In genomic region chr10:80409121-80409520, GRCh38 we compare ENCODE assay signal across 8 cellular contexts. TPM values are rescaled to one million over a fixed set of nuclear protein-coding genes. Genes with fewer than 3 reads are reported as not detected.
A peak's percentile ranks its signal among the peaks of the same experiment; 100 is the strongest.
DNase-seq lines count a peak whose midpoint lies in the region; ATAC-seq and TF ChIP-seq lines count a peak whose summit lies in the region.

No MANE protein-coding gene starts in this region.

- TF ChIP-seq CTCF in SK-N-SH (IDR thresholded peaks at IDR 0.05), result no peak
- no peak for TF ChIP-seq CTCF in astrocyte of the cerebellum (IDR thresholded peaks at IDR 0.05; ENCODE audit: low read depth, low read length, missing control alignments)
- no peak for TF ChIP-seq CTCF in thoracic aorta (IDR thresholded peaks at IDR 0.05)

- peaks cover 5% of the 10 kb centered on the region for H3F3A ChIP-seq in SK-N-SH (replicated peaks; ENCODE audit: insufficient read depth)

- H3K9me2 ChIP-seq in SK-N-SH, result no peaks in the 10 kb centered on the region

- no peak for TF ChIP-seq EP300 in SK-N-SH (IDR thresholded peaks at IDR 0.05; ENCODE audit: borderline replicate concordance in 1 of 2, low read depth in 1 of 2, low read length in 1 of 2)

- DNase-seq in SK-N-SH (peak; percentile 44), astrocyte of the cerebellum (ENCODE audit: low read depth) (no peak), left kidney (ENCODE audit: low read depth, low spot score) (peak; percentile 40), thoracic aorta (ENCODE audit: low spot score) (no peak), NCI-H2196 treated with DMSO at 0.1 percent for 48 hours (lab: John Stamatoyannopoulos, UW; ENCODE audit: unreplicated experiment) (no peak), NCI-H1436 treated with DMSO at 0.1 percent for 48 hours (lab: John Stamatoyannopoulos, UW) (no peak), HT-29 (ENCODE audit: low spot score) (no peak)

- no peaks in the 10 kb centered on the region; the same call in 1 of the 2 replicates for H3K79me2 ChIP-seq in SK-N-SH (ENCODE audit: insufficient read depth)

- H3K4me3 ChIP-seq in SK-N-SH (ENCODE audit: low read depth in 2 of 2, low read length in 1 of 2) (peak overlapping the region; percentile 69 to 88), astrocyte of the cerebellum (ENCODE audit: low read depth, low read length) (peak overlapping the region; percentile 63), thoracic aorta (peak overlapping the region; percentile 73)

- CTCF ChIA-PET in SK-N-SH (lab: Yijun Ruan, JAX), result interaction anchor here (0.8 to 3.5 kb wide), 3 partner anchors 17 to 96 kb away, joined by 3 to 20 read pairs (median 19); no protein-coding TSS in a partner anchor

- 57% methylated on average over 12 of the region's 12 CpGs for WGBS in SK-N-SH (ENCODE audit: low lambda C conversion rate)

- POLR2A ChIA-PET in SK-N-SH (lab: Yijun Ruan, JAX), result interaction anchor here (1.1 kb wide), 1 partner anchor 27 kb away, joined by 3 read pairs; no protein-coding TSS in a partner anchor

- H3K4me1 ChIP-seq in SK-N-SH (ENCODE audit: control insufficient read depth in 1 of 2, insufficient read depth in 2 of 2, low read depth in 1 of 2, low read length in 1 of 2) (peaks cover 18 to 58% of the 10 kb centered on the region in 2 experiments; a peak in 3 of 4 replicates), thoracic aorta (ENCODE audit: control insufficient read depth in 1 of 2, low read depth in 2 of 2) (peaks cover 26 to 36% of the 10 kb centered on the region in 2 donors)

- H3K4me2 ChIP-seq in SK-N-SH, result peak overlapping the region; percentile 92

- peak overlapping the region; percentile 56; the same call in 1 of the 2 replicates for H3K9ac ChIP-seq in SK-N-SH

- TF ChIP-seq RAD21 in SK-N-SH (IDR thresholded peaks at IDR 0.05; ENCODE audit: low read length), result no peak

- in situ Hi-C loops in astrocyte of the cerebellum (cut with HindIII; ENCODE audit: low sequenced_read_pairs), result no loop called here

- H3K27me3 ChIP-seq in SK-N-SH (ENCODE audit: insufficient read depth) (no peaks in the 10 kb centered on the region), thoracic aorta (replicated peaks; ENCODE audit: insufficient read depth) (no peaks in the 10 kb centered on the region)

- ATAC-seq in SK-N-SH treated with all-trans-retinoic acid at 6 μM for 48 hours (no peak), thoracic aorta (ENCODE audit: insufficient number of reproducible peaks, low FRiP score, low read depth) (no peak)

- H3K27ac ChIP-seq in SK-N-SH (ENCODE audit: low read depth in 2 of 2, low read length in 1 of 2), result no peak overlapping the region; a peak in 1 of 4 replicates
- peak overlapping the region; percentile 40 to 65 for H3K27ac ChIP-seq in thoracic aorta

- H3K9me3 ChIP-seq in SK-N-SH (no peaks in the 10 kb centered on the region), thoracic aorta (no peaks in the 10 kb centered on the region)

- no peaks in the 10 kb centered on the region for H3K36me3 ChIP-seq in SK-N-SH (replicated peaks in 1 of 2; ENCODE audit: control insufficient read depth in 1 of 2, insufficient read depth in 2 of 2, low read length in 1 of 2)
- H3K36me3 ChIP-seq in thoracic aorta, result no peaks in the 10 kb centered on the region

- H2AFZ ChIP-seq in SK-N-SH (ENCODE audit: low read depth), result peak overlapping the region; percentile 96

- H4K20me1 ChIP-seq in SK-N-SH (ENCODE audit: insufficient read depth), result no peaks in the 10 kb centered on the region

TF ChIP-seq in SK-N-SH, 30 proteins besides CTCF, POLR2A, EP300 and RAD21 (continues in another document):
- TF ChIP-seq, protein P1, sequence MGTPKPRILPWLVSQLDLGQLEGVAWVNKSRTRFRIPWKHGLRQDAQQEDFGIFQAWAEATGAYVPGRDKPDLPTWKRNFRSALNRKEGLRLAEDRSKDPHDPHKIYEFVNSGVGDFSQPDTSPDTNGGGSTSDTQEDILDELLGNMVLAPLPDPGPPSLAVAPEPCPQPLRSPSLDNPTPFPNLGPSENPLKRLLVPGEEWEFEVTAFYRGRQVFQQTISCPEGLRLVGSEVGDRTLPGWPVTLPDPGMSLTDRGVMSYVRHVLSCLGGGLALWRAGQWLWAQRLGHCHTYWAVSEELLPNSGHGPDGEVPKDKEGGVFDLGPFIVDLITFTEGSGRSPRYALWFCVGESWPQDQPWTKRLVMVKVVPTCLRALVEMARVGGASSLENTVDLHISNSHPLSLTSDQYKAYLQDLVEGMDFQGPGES (IDR thresholded peaks at IDR 0.05; ENCODE audit: low read depth, low read length), result no peak
- TF ChIP-seq REST (IDR thresholded peaks at IDR 0.05; ENCODE audit: low read depth, low read length), result no peak

TF ChIP-seq in SK-N-SH treated with all-trans-retinoic acid at 6 μM for 48 hours, 23 proteins besides CTCF, POLR2A, EP300 and RAD21:
- TF ChIP-seq OSR1 (CRISPR knock-in tag; IDR thresholded peaks at IDR 0.05) (no peak), ESRRG (CRISPR knock-in tag; IDR thresholded peaks at IDR 0.05) (no peak), ISL1 (CRISPR knock-in tag; IDR thresholded peaks at IDR 0.05) (no peak), SNAI2 (CRISPR knock-in tag; IDR thresholded peaks at IDR 0.05) (no peak), TOX (CRISPR knock-in tag; IDR thresholded peaks at IDR 0.05; ENCODE audit: borderline replicate concordance) (no peak), ZNF565 (CRISPR knock-in tag; conservative IDR thresholded peaks at IDR 0.05; ENCODE audit: low read depth) (no peak), BACH2 (CRISPR knock-in tag; IDR thresholded peaks at IDR 0.05; ENCODE audit: borderline replicate concordance) (no peak), TCF4 (CRISPR knock-in tag; IDR thresholded peaks at IDR 0.05; ENCODE audit: borderline replicate concordance) (no peak), CREB5 (CRISPR knock-in tag; IDR thresholded peaks at IDR 0.05; ENCODE audit: low read depth) (no peak)
- TF ChIP-seq, protein P2, sequence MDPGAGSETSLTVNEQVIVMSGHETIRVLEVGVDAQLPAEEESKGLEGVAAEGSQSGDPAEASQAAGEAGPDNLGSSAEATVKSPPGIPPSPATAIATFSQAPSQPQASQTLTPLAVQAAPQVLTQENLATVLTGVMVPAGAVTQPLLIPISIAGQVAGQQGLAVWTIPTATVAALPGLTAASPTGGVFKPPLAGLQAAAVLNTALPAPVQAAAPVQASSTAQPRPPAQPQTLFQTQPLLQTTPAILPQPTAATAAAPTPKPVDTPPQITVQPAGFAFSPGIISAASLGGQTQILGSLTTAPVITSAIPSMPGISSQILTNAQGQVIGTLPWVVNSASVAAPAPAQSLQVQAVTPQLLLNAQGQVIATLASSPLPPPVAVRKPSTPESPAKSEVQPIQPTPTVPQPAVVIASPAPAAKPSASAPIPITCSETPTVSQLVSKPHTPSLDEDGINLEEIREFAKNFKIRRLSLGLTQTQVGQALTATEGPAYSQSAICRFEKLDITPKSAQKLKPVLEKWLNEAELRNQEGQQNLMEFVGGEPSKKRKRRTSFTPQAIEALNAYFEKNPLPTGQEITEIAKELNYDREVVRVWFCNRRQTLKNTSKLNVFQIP (CRISPR knock-in tag; IDR thresholded peaks at IDR 0.05; ENCODE audit: borderline replicate concordance, low read depth), result no peak

RNA-seq across cellular contexts. Expression of gene PRXL2A, which starts 0.8 kb away (rescaled TPM):
- polyA plus RNA-seq in SK-N-SH (2012; rRNA removed), result 14.0 and 15.6 TPM in 2 replicates
- 23.3 and 26.8 TPM in 2 replicates for polyA plus RNA-seq in SK-N-SH (2012; cell fraction: cytosol; rRNA removed)
- 4.5 and 4.6 TPM in 2 replicates for polyA plus RNA-seq in SK-N-SH (2012; cell fraction: nucleus; rRNA removed)
- total RNA-seq in thoracic aorta, result 10 to 100 TPM; 23.5 to 24.1 TPM
- total RNA-seq in HT-29 (2014; rRNA removed; shearing (Covaris generic)), result 8.6 and 9.3 TPM in 2 replicates

RNA-seq across cellular contexts. Expression of gene TSPAN14, which starts 45.0 kb away (rescaled TPM):
- 44.0 and 78.1 TPM in 2 replicates for polyA plus RNA-seq in SK-N-SH (2012; rRNA removed)
- 42.5 and 64.1 TPM in 2 replicates for polyA plus RNA-seq in SK-N-SH (2012; cell fraction: cytosol; rRNA removed)
- 57.0 and 58.9 TPM in 2 replicates for polyA plus RNA-seq in SK-N-SH (2012; cell fraction: nucleus; rRNA removed)
- 10 to 100 TPM; 38.2 to 40.1 TPM for total RNA-seq in thoracic aorta
- total RNA-seq in HT-29 (2014; rRNA removed; shearing (Covaris generic)), result 58.3 and 65.1 TPM in 2 replicates

RNA-seq across cellular contexts. Expression of gene DYDC2, which starts 52.5 kb away (rescaled TPM):
- polyA plus RNA-seq in SK-N-SH (2012; rRNA removed), result 0.08 and 0.10 TPM in 2 replicates
- 0.08 TPM in 2 replicates for polyA plus RNA-seq in SK-N-SH (2012; cell fraction: cytosol; rRNA removed)
- polyA plus RNA-seq in SK-N-SH (2012; cell fraction: nucleus; rRNA removed), result 0.04 TPM in 1 of 2 replicates, not detected in the other
- total RNA-seq in thoracic aorta, result not detected
- not detected in 2 replicates for total RNA-seq in HT-29 (2014; rRNA removed; shearing (Covaris generic))

RNA-seq across cellular contexts. Expression of gene DYDC1, which starts 52.6 kb away (rescaled TPM):
- not detected in 2 replicates for polyA plus RNA-seq in SK-N-SH (2012; rRNA removed)
- not detected in 2 replicates for polyA plus RNA-seq in SK-N-SH (2012; cell fraction: cytosol; rRNA removed)
- polyA plus RNA-seq in SK-N-SH (2012; cell fraction: nucleus; rRNA removed), result not detected in 2 replicates
- not detected for total RNA-seq in thoracic aorta
- total RNA-seq in HT-29 (2014; rRNA removed; shearing (Covaris generic)), result not detected in 2 replicates

Comparison
In these comparisons a context has a peak if more than half of its experiments do, and no peak if none do; other contexts are left out.
1. DNase-seq: peak in SK-N-SH (single experiment) and left kidney (single experiment); none in astrocyte of the cerebellum (single experiment), thoracic aorta (single experiment), NCI-H2196 treated with DMSO at 0.1 percent for 48 hours (single experiment), NCI-H1436 treated with DMSO at 0.1 percent for 48 hours (single experiment) and HT-29 (single experiment).
2. H3K27ac ChIP-seq: peak in thoracic aorta (2 of 2); none in SK-N-SH (0 of 2).
3. Peak in every context shown above with its lines, with median percentiles within 50 percentile points of each other: H3K4me3 ChIP-seq.